Comparison of ENCODE assay signal across 8 cellular contexts in the genomic region with DNA sequence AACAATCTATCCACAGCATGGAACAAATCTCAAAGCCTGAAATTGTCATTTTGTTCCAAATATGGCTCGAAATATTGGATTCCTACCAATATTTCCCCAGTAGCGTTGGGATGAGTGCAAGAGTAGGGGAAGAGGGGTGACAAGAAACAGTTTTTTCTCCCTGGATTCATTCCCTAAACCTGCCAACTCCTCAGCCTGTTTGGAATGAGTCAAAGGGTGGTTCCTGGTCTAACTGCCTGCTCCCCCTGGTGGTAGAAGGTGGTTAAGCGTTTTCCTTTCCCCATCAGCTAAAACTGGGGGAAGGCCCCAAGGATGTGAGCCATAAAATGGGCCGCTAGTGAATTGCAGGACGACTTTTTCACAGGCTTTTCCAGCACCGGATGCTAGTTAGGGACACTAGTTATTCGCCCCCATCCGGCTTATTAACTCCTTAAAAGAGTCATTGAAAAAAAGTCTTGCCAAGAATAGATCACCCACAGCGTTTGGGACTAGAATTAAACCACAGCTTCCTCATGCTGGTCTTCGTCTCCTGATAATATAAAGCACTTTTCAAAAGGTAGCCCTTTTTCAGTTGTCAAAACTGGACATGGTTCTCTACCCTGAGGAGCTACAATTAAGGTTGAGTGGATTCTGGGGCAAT.
DNase-seq lines count a peak whose midpoint lies in the region; ATAC-seq and TF ChIP-seq lines count a peak whose summit lies in the region.

No MANE protein-coding gene starts in this region.

- TF ChIP-seq CTCF in GM12864 (IDR thresholded peaks at IDR 0.05; ENCODE audit: low read depth, low read length, missing control alignments), result peak; percentile 94

- peak; percentile 68 for ATAC-seq in HG02610 (IDR thresholded peaks at IDR 0.05; ENCODE audit: unreplicated experiment)
- no peak for ATAC-seq in HG03045 (IDR thresholded peaks at IDR 0.05; ENCODE audit: unreplicated experiment)

- H3K27ac ChIP-seq in effector memory CD4-positive, alpha-beta T cell (ENCODE audit: insufficient read depth, low read length, poor library complexity, severe bottlenecking), result no peak overlapping the region

- H3K9me3 ChIP-seq in effector memory CD4-positive, alpha-beta T cell (ENCODE audit: control insufficient read depth, low read length), result no peaks in the 10 kb centered on the region

- no peaks in the 10 kb centered on the region for H3K4me1 ChIP-seq in effector memory CD4-positive, alpha-beta T cell (ENCODE audit: control insufficient read depth, insufficient read depth, low read length, poor library complexity, severe bottlenecking)

- peak; percentile 15 for DNase-seq in GM12864 (ENCODE audit: low read depth)
- peak; percentile 20 for DNase-seq in NCI-H345 (lab: John Stamatoyannopoulos, UW)
- DNase-seq in activated CD4-positive, alpha-beta T cell treated with anti-CD3 and anti-CD28 coated beads, Interleukin-2, amount 50 U/mL, for 48 hours, result peak; percentile 66 to 77
- DNase-seq in effector memory CD4-positive, alpha-beta T cell, result peak; percentile 14 to 46 (median 15)
- DNase-seq in midbrain (lab: John Stamatoyannopoulos, UW), result peak; percentile 43
- DNase-seq in stimulated activated CD8-positive, alpha-beta memory T cell treated with anti-CD3 and anti-CD28 coated beads, Interleukin-7, amount 100 ng/mL, for 24 hours (ENCODE audit: low read depth), result peak; percentile 26

- H3K27me3 ChIP-seq in effector memory CD4-positive, alpha-beta T cell (replicated peaks; ENCODE audit: control insufficient read depth, insufficient read depth, low read length, poor library complexity, severe bottlenecking), result no peaks in the 10 kb centered on the region

- H3K36me3 ChIP-seq in effector memory CD4-positive, alpha-beta T cell (ENCODE audit: control insufficient read depth, insufficient read depth, low read length), result no peaks in the 10 kb centered on the region

- H3K4me3 ChIP-seq in GM12864 (ENCODE audit: low read depth, low read length), result no peak overlapping the region
- no peak overlapping the region for H3K4me3 ChIP-seq in effector memory CD4-positive, alpha-beta T cell (ENCODE audit: insufficient read depth, low read depth, low read length, poor library complexity, severe bottlenecking)

Comparison
In these comparisons a context has a peak if more than half of its experiments do, and no peak if none do; other contexts are left out.
1. DNase-seq: peak in every context shown above with its lines; median percentile 72 in activated CD4-positive, alpha-beta T cell treated with anti-CD3 and anti-CD28 coated beads, Interleukin-2, amount 50 U/mL, for 48 hours; 43 in midbrain; 26 in stimulated activated CD8-positive, alpha-beta memory T cell treated with anti-CD3 and anti-CD28 coated beads, Interleukin-7, amount 100 ng/mL, for 24 hours; 20 in NCI-H345; 15 in GM12864; 15 in effector memory CD4-positive, alpha-beta T cell.